ENCODE assay signal across 9 cellular contexts in genomic region chr11:64722141-64723050, GRCh38. TPM values are rescaled to one million over a fixed set of nuclear protein-coding genes. Genes with fewer than 3 reads are reported as not detected.
A peak's percentile ranks its signal among the peaks of the same experiment; 100 is the strongest.
DNase-seq lines count a peak whose midpoint lies in the region; ATAC-seq and TF ChIP-seq lines count a peak whose summit lies in the region.
"Had no signal": no experiment of that assay in that cellular context is flagged by ENCODE, and none has a peak within 500 bp of the region (broad histone marks: within the 10 kb centered on the region; RNA-seq: fewer than 3 reads in every experiment).

No MANE protein-coding gene starts in this region.

- peaks cover 25% of the 10 kb centered on the region for H3K27me3 ChIP-seq in iPS-15b (ENCODE audit: control insufficient read depth, insufficient read depth, low read length)

- POLR2A ChIA-PET in activated CD8-positive, alpha-beta T cell treated with anti-CD3 and anti-CD28 coated beads for 36 hours (lab: Charles Lee), result interaction anchor here (0.7 to 1.1 kb wide), 2 partner anchors 8 to 18 kb away, joined by 3 to 5 read pairs; no protein-coding TSS in a partner anchor

- TF ChIP-seq CTCF in activated CD8-positive, alpha-beta T cell treated with anti-CD3 and anti-CD28 coated beads for 36 hours (IDR thresholded peaks at IDR 0.05), result no peak

- H3K27ac ChIP-seq in caudate nucleus (ENCODE audit: low read depth, low read length), result no peak overlapping the region

- H3K4me1 Mint-ChIP-seq in activated CD4-positive, alpha-beta T cell treated with anti-CD3 and anti-CD28 coated beads, Interleukin-2, amount 10 ng/mL, durations not matched to agents 24 days and 14 days, result peaks cover 14% of the 10 kb centered on the region
- H3K4me1 Mint-ChIP-seq in activated CD8-positive, alpha-beta T cell treated with anti-CD3 and anti-CD28 coated beads for 36 hours (ENCODE audit: low read depth), result peaks cover 18% of the 10 kb centered on the region
- H3K4me1 Mint-ChIP-seq in stimulated activated naive B cell treated with anti-CD40 and anti-IgM and Interleukin-4, amounts not matched to agents 10 μg/mL and 1 μg/mL and 100 μg/mL, for 72 hours, result peaks cover 19 to 34% of the 10 kb centered on the region in 2 donors

- peaks cover 45% of the 10 kb centered on the region for H3K27me3 Mint-ChIP-seq in activated CD4-positive, alpha-beta T cell treated with anti-CD3 and anti-CD28 coated beads, Interleukin-2, amount 10 ng/mL, durations not matched to agents 24 days and 14 days
- H3K27me3 Mint-ChIP-seq in activated CD8-positive, alpha-beta T cell treated with anti-CD3 and anti-CD28 coated beads for 36 hours, result peaks cover 17% of the 10 kb centered on the region
- H3K27me3 Mint-ChIP-seq in stimulated activated naive B cell treated with anti-CD40 and anti-IgM and Interleukin-4, amounts not matched to agents 10 μg/mL and 1 μg/mL and 100 μg/mL, for 72 hours, result peaks cover 35 to 39% of the 10 kb centered on the region in 2 donors

- no peak overlapping the region for H3K9ac ChIP-seq in iPS-15b (ENCODE audit: low read depth, low read length)

- H3K4me3 Mint-ChIP-seq in activated CD4-positive, alpha-beta T cell treated with anti-CD3 and anti-CD28 coated beads, Interleukin-2, amount 10 ng/mL, durations not matched to agents 24 days and 14 days, result peak overlapping the region; percentile 30
- H3K4me3 Mint-ChIP-seq in activated CD8-positive, alpha-beta T cell treated with anti-CD3 and anti-CD28 coated beads for 36 hours, result peak overlapping the region; percentile 22
- peak overlapping the region; percentile 37 to 52 for H3K4me3 Mint-ChIP-seq in stimulated activated naive B cell treated with anti-CD40 and anti-IgM and Interleukin-4, amounts not matched to agents 10 μg/mL and 1 μg/mL and 100 μg/mL, for 72 hours

- H3K36me3 Mint-ChIP-seq in activated CD4-positive, alpha-beta T cell treated with anti-CD3 and anti-CD28 coated beads, Interleukin-2, amount 10 ng/mL, durations not matched to agents 24 days and 14 days (ENCODE audit: low read depth), result peaks cover 7% of the 10 kb centered on the region
- H3K36me3 Mint-ChIP-seq in activated CD8-positive, alpha-beta T cell treated with anti-CD3 and anti-CD28 coated beads for 36 hours (ENCODE audit: low read depth), result no peaks in the 10 kb centered on the region
- H3K36me3 Mint-ChIP-seq in stimulated activated naive B cell treated with anti-CD40 and anti-IgM and Interleukin-4, amounts not matched to agents 10 μg/mL and 1 μg/mL and 100 μg/mL, for 72 hours, result no peaks in the 10 kb centered on the region

- DNase-seq in activated CD4-positive, alpha-beta T cell treated with anti-CD3 and anti-CD28 coated beads, Interleukin-2, amount 10 ng/mL, durations not matched to agents 24 days and 14 days, result no peak
- DNase-seq in activated CD4-positive, alpha-beta T cell treated with anti-CD3 and anti-CD28 coated beads, Interleukin-2, amount 50 U/mL, for 48 hours, result no peak
- DNase-seq in activated CD8-positive, alpha-beta T cell treated with anti-CD3 and anti-CD28 coated beads for 36 hours, result no peak
- DNase-seq in stimulated activated naive B cell treated with anti-CD40 and anti-IgM and Interleukin-4, amounts not matched to agents 10 μg/mL and 1 μg/mL and 100 μg/mL, for 72 hours, result no peak
- DNase-seq in stimulated activated CD4-positive, alpha-beta T cell treated with anti-CD3 and anti-CD28 coated beads, Interleukin-4, amount 100 ng/mL, for 24 hours, result no peak
- DNase-seq in caudate nucleus (lab: John Stamatoyannopoulos, UW), result no peak

- H3K27ac Mint-ChIP-seq in activated CD4-positive, alpha-beta T cell treated with anti-CD3 and anti-CD28 coated beads, Interleukin-2, amount 10 ng/mL, durations not matched to agents 24 days and 14 days, result peak overlapping the region; percentile 34
- H3K27ac Mint-ChIP-seq in activated CD8-positive, alpha-beta T cell treated with anti-CD3 and anti-CD28 coated beads for 36 hours, result no peak overlapping the region
- H3K27ac Mint-ChIP-seq in stimulated activated naive B cell treated with anti-CD40 and anti-IgM and Interleukin-4, amounts not matched to agents 10 μg/mL and 1 μg/mL and 100 μg/mL, for 72 hours, result peak overlapping the region; percentile 32

- no peak for ATAC-seq in activated CD8-positive, alpha-beta T cell treated with anti-CD3 and anti-CD28 coated beads for 36 hours
- ATAC-seq in stimulated activated naive B cell treated with anti-CD40 and anti-IgM and Interleukin-4, amounts not matched to agents 10 μg/mL and 1 μg/mL and 100 μg/mL, for 72 hours (replicated peaks), result no peak
- ATAC-seq in HG03457 (IDR thresholded peaks at IDR 0.05; ENCODE audit: unreplicated experiment), result no peak

- intact Hi-C loops in activated CD4-positive, alpha-beta T cell treated with anti-CD3 and anti-CD28 coated beads, Interleukin-2, amount 10 ng/mL, durations not matched to agents 24 days and 14 days (cut with micrococcal nuclease), result loop anchor here (1.0 to 5.0 kb wide), 3 partner anchors 21 to 170 kb away; no protein-coding TSS in a partner anchor
- intact Hi-C loops in activated CD8-positive, alpha-beta T cell treated with anti-CD3 and anti-CD28 coated beads for 36 hours (cut with micrococcal nuclease), result loop anchor here (5.0 kb wide), 1 partner anchor 35 kb away; no protein-coding TSS in a partner anchor

- no peaks in the 10 kb centered on the region for H3K9me3 Mint-ChIP-seq in activated CD4-positive, alpha-beta T cell treated with anti-CD3 and anti-CD28 coated beads, Interleukin-2, amount 10 ng/mL, durations not matched to agents 24 days and 14 days
- no peaks in the 10 kb centered on the region for H3K9me3 Mint-ChIP-seq in activated CD8-positive, alpha-beta T cell treated with anti-CD3 and anti-CD28 coated beads for 36 hours
- no peaks in the 10 kb centered on the region for H3K9me3 Mint-ChIP-seq in stimulated activated naive B cell treated with anti-CD40 and anti-IgM and Interleukin-4, amounts not matched to agents 10 μg/mL and 1 μg/mL and 100 μg/mL, for 72 hours

- H3K4me3 ChIP-seq in iPS-15b (ENCODE audit: low read depth, low read length), result peak overlapping the region; percentile 22

- H3K36me3 ChIP-seq in iPS-15b (ENCODE audit: control insufficient read depth, insufficient read depth, low read length), result no peaks in the 10 kb centered on the region

- CTCF ChIA-PET in activated CD8-positive, alpha-beta T cell treated with anti-CD3 and anti-CD28 coated beads for 36 hours (lab: Charles Lee), result interaction anchor here (0.9 to 1.2 kb wide), 3 partner anchors 18 to 34 kb away, joined by 6 to 9 read pairs (median 7); no protein-coding TSS in a partner anchor

- H3K9me3 ChIP-seq in iPS-15b (ENCODE audit: control insufficient read depth, insufficient read depth, low read length), result no peaks in the 10 kb centered on the region
- H3K9me3 ChIP-seq: esophagus muscularis mucosa had no signal

- H3K4me1 ChIP-seq in iPS-15b (ENCODE audit: control insufficient read depth, insufficient read depth, low read length), result peaks cover 14% of the 10 kb centered on the region

RNA-seq across cellular contexts. Expression of gene NRXN2, which starts 0.6 kb away (rescaled TPM):
- 0.61 TPM in 1 of 2 replicates, not detected in the other for total RNA-seq in activated CD4-positive, alpha-beta T cell treated with anti-CD3 and anti-CD28 coated beads, Interleukin-2, amount 10 ng/mL, durations not matched to agents 24 days and 14 days
- under 1 TPM; 0.07 to 0.22 TPM for total RNA-seq in activated CD8-positive, alpha-beta T cell treated with anti-CD3 and anti-CD28 coated beads for 36 hours

RNA-seq across cellular contexts. Expression of gene RASGRP2, which starts 21.5 kb away (rescaled TPM):
- total RNA-seq in activated CD4-positive, alpha-beta T cell treated with anti-CD3 and anti-CD28 coated beads, Interleukin-2, amount 10 ng/mL, durations not matched to agents 24 days and 14 days, result 13.4 and 14.5 TPM in 2 replicates
- total RNA-seq in activated CD8-positive, alpha-beta T cell treated with anti-CD3 and anti-CD28 coated beads for 36 hours, result 1 to 10 TPM; 7.8 to 8.2 TPM

RNA-seq across cellular contexts. Expression of gene PYGM, which starts 37.4 kb away (rescaled TPM):
- 2.4 and 3.1 TPM in 2 replicates for total RNA-seq in activated CD4-positive, alpha-beta T cell treated with anti-CD3 and anti-CD28 coated beads, Interleukin-2, amount 10 ng/mL, durations not matched to agents 24 days and 14 days
- total RNA-seq in activated CD8-positive, alpha-beta T cell treated with anti-CD3 and anti-CD28 coated beads for 36 hours, result 1 to 10 TPM; 1.2 to 3.3 TPM

RNA-seq across cellular contexts. Expression of gene SF1, which starts 55.9 kb away (rescaled TPM):
- 522 and 525 TPM in 2 replicates for total RNA-seq in activated CD4-positive, alpha-beta T cell treated with anti-CD3 and anti-CD28 coated beads, Interleukin-2, amount 10 ng/mL, durations not matched to agents 24 days and 14 days
- total RNA-seq in activated CD8-positive, alpha-beta T cell treated with anti-CD3 and anti-CD28 coated beads for 36 hours, result 100 to 1,000 TPM; 325 to 342 TPM
